15 cellular contexts compared by ENCODE assay signal in the genomic region with DNA sequence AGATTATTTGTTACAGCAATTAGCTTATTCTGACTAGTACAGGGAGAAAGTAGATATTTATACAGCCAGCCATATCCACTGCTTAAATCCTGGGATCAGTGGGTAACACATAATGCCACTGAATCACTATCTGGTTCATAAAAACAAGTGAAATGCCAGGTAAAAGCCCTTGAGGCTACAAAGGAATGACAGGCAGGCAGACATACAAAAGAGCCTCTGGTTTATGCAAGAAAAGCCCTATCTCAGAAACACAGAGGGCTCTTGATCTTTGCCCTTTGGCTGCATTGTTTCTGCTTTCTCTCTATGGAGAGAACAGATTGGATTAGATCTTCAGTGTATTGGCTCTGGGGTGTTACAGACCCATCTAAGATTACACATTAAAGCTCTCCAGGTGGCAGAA.
DNase-seq lines count a peak whose midpoint lies in the region; ATAC-seq, FAIRE-seq and TF ChIP-seq lines count a peak whose summit lies in the region.
"Had no signal": no experiment of that assay in that cellular context is flagged by ENCODE, and none has a peak within 500 bp of the region (broad histone marks: within the 10 kb centered on the region; RNA-seq: fewer than 3 reads in every experiment).

No MANE protein-coding gene starts in this region.

- in situ Hi-C loops in GM13977 (cut with MboI; ENCODE audit: low pct_unique_long_range_greater_than_20kb, low sequenced_read_pairs, unreplicated experiment) = no loop called here

- POLR2A ChIA-PET in WTC11 (lab: Charles Lee) = no interaction called here

- ATAC-seq in WTC11 = peak; percentile 91
- no peak for ATAC-seq in stimulated activated memory B cell treated with anti-CD40 and anti-IgM and Interleukin-4, amounts not matched to agents 10 μg/mL and 1 μg/mL and 100 μg/mL, for 72 hours
- ATAC-seq: activated CD8-positive, alpha-beta memory T cell treated with anti-CD3 and anti-CD28 coated beads, Interleukin-2, amount 10 ng/mL, durations not matched to agents 7 days and 5 days; left lobe of liver had no signal

- H4K20me1 ChIP-seq in Karpas-422 (ENCODE audit: insufficient read depth, low read depth, low read length) = no peaks in the 10 kb centered on the region

- no peak overlapping the region for H3K27ac Mint-ChIP-seq in WTC11
- H3K27ac Mint-ChIP-seq in stimulated activated memory B cell treated with anti-CD40 and anti-IgM and Interleukin-4, amounts not matched to agents 10 μg/mL and 1 μg/mL and 100 μg/mL, for 72 hours = no peak overlapping the region
- H3K27ac Mint-ChIP-seq: activated CD8-positive, alpha-beta memory T cell treated with anti-CD3 and anti-CD28 coated beads, Interleukin-2, amount 10 ng/mL, durations not matched to agents 7 days and 5 days; naive B cell had no signal

- H3K27ac ChIP-seq in Karpas-422 (ENCODE audit: low read length) = no peak overlapping the region
- H3K27ac ChIP-seq: tibial nerve had no signal

- H3K4me3 ChIP-seq in Karpas-422 (ENCODE audit: low read length) = no peak overlapping the region
- H3K4me3 ChIP-seq: tibial nerve had no signal

- no peaks in the 10 kb centered on the region for H3K4me1 ChIP-seq in Karpas-422 (ENCODE audit: low read length)
- H3K4me1 ChIP-seq: tibial nerve had no signal

- H3K36me3 ChIP-seq in Karpas-422 (ENCODE audit: insufficient read depth, low read length) = no peaks in the 10 kb centered on the region
- H3K36me3 ChIP-seq: tibial nerve had no signal

- no peak for TF ChIP-seq CTCF in WTC11 (IDR thresholded peaks at IDR 0.05)
- TF ChIP-seq CTCF in GM13977 (IDR thresholded peaks at IDR 0.05; ENCODE audit: extremely low read depth, insufficient read depth, missing control alignments) = no peak
- no peak for TF ChIP-seq CTCF in D721Med (IDR thresholded peaks at IDR 0.05; ENCODE audit: insufficient read depth, missing control alignments)

- H3K9ac ChIP-seq in Karpas-422 (ENCODE audit: low read length) = no peak overlapping the region

- peaks cover 7% of the 10 kb centered on the region for H3K9me3 Mint-ChIP-seq in WTC11
- no peaks in the 10 kb centered on the region for H3K9me3 Mint-ChIP-seq in stimulated activated memory B cell treated with anti-CD40 and anti-IgM and Interleukin-4, amounts not matched to agents 10 μg/mL and 1 μg/mL and 100 μg/mL, for 72 hours

- 0 out of 2 replicates have a peak, but pooled peaks cover 3% of the 10 kb centered on the region for H3K36me3 Mint-ChIP-seq in WTC11
- no peaks in the 10 kb centered on the region for H3K36me3 Mint-ChIP-seq in stimulated activated memory B cell treated with anti-CD40 and anti-IgM and Interleukin-4, amounts not matched to agents 10 μg/mL and 1 μg/mL and 100 μg/mL, for 72 hours
- H3K36me3 Mint-ChIP-seq: activated CD8-positive, alpha-beta memory T cell treated with anti-CD3 and anti-CD28 coated beads, Interleukin-2, amount 10 ng/mL, durations not matched to agents 7 days and 5 days; naive B cell had no signal

- H3K9me2 ChIP-seq in Karpas-422 (replicated peaks; ENCODE audit: insufficient read depth, low read length) = no peaks in the 10 kb centered on the region; the same call in 1 of the 2 replicates

- CTCF ChIA-PET in WTC11 (lab: Charles Lee) = interaction anchor here (0.8 kb wide), 1 partner anchor 97 kb away, joined by 3 read pairs; no protein-coding TSS in a partner anchor

- DNase-seq in DMS53 (lab: John Stamatoyannopoulos, UW) = peak; percentile 50
- peak; percentile 71 for DNase-seq in NCI-H146 (lab: John Stamatoyannopoulos, UW)
- no peak for DNase-seq in WTC11 (ENCODE audit: low spot score)
- peak; percentile 80 for DNase-seq in islet precursor cell
- DNase-seq in Karpas-422 = no peak
- no peak for DNase-seq in GM13977 (ENCODE audit: low spot score)
- DNase-seq in D721Med (ENCODE audit: insufficient read length, low spot score) = no peak
- DNase-seq: activated CD8-positive, alpha-beta memory T cell treated with anti-CD3 and anti-CD28 coated beads, Interleukin-2, amount 10 ng/mL, durations not matched to agents 7 days and 5 days; activated gamma-delta T cell treated with Interleukin-2 at 50 U/mL for 16 hours; glutamatergic neuron; naive B cell; NCI-H1048 had no signal

- no peaks in the 10 kb centered on the region; the same call in 1 of the 2 replicates for H3K27me3 ChIP-seq in Karpas-422 (ENCODE audit: low read length)
- H3K27me3 ChIP-seq: tibial nerve had no signal

- H2AFZ ChIP-seq in Karpas-422 (ENCODE audit: low read length) = no peak overlapping the region

- H3K4me1 Mint-ChIP-seq in WTC11 = peaks cover 13% of the 10 kb centered on the region
- no peaks in the 10 kb centered on the region for H3K4me1 Mint-ChIP-seq in stimulated activated memory B cell treated with anti-CD40 and anti-IgM and Interleukin-4, amounts not matched to agents 10 μg/mL and 1 μg/mL and 100 μg/mL, for 72 hours
- H3K4me1 Mint-ChIP-seq: naive B cell had no signal

- H3K4me3 Mint-ChIP-seq in WTC11 = no peak overlapping the region
- no peak overlapping the region for H3K4me3 Mint-ChIP-seq in stimulated activated memory B cell treated with anti-CD40 and anti-IgM and Interleukin-4, amounts not matched to agents 10 μg/mL and 1 μg/mL and 100 μg/mL, for 72 hours
- H3K4me3 Mint-ChIP-seq: activated CD8-positive, alpha-beta memory T cell treated with anti-CD3 and anti-CD28 coated beads, Interleukin-2, amount 10 ng/mL, durations not matched to agents 7 days and 5 days; naive B cell had no signal

- no peak for FAIRE-seq in D721Med (lab: Jason Lieb, UNC)

- peaks cover 74% of the 10 kb centered on the region for H3K27me3 Mint-ChIP-seq in WTC11 (ENCODE audit: low read depth)
- H3K27me3 Mint-ChIP-seq in stimulated activated memory B cell treated with anti-CD40 and anti-IgM and Interleukin-4, amounts not matched to agents 10 μg/mL and 1 μg/mL and 100 μg/mL, for 72 hours = no peaks in the 10 kb centered on the region
- H3K27me3 Mint-ChIP-seq: activated CD8-positive, alpha-beta memory T cell treated with anti-CD3 and anti-CD28 coated beads, Interleukin-2, amount 10 ng/mL, durations not matched to agents 7 days and 5 days had no signal

- H3K9me3 ChIP-seq in Karpas-422 (ENCODE audit: low read length) = no peaks in the 10 kb centered on the region
- H3K9me3 ChIP-seq: tibial nerve had no signal

- H3K4me2 ChIP-seq in Karpas-422 (ENCODE audit: low read depth, low read length, poor library complexity, severe bottlenecking) = no peak overlapping the region

- H3K79me2 ChIP-seq in Karpas-422 (ENCODE audit: low read length) = no peaks in the 10 kb centered on the region

TF ChIP-seq in WTC11, 78 proteins besides CTCF, POLR2A, EP300 and RAD21:
- TF ChIP-seq FOXP1 (CRISPR knock-in tag; IDR thresholded peaks at IDR 0.05; ENCODE audit: borderline replicate concordance) (no peak), NFATC4 (CRISPR knock-in tag; IDR thresholded peaks at IDR 0.05) (no peak), NR3C1 (CRISPR knock-in tag; conservative IDR thresholded peaks at IDR 0.05; ENCODE audit: low read depth) (no peak), ARID4B (CRISPR knock-in tag; IDR thresholded peaks at IDR 0.05; ENCODE audit: borderline replicate concordance) (no peak), ETV6 (CRISPR knock-in tag; IDR thresholded peaks at IDR 0.05) (no peak), ZSCAN18 (CRISPR knock-in tag; IDR thresholded peaks at IDR 0.05) (no peak), CBFB (CRISPR knock-in tag; IDR thresholded peaks at IDR 0.05; ENCODE audit: low read depth) (no peak), ZMAT4 (CRISPR knock-in tag; IDR thresholded peaks at IDR 0.05) (no peak)
TF ChIP-seq in WTC11: peak in this region for 0.

Comparison
In these comparisons a context has a peak if more than half of its experiments do, and no peak if none do; other contexts are left out.
1. DNase-seq: peak in DMS53 (single experiment), NCI-H146 (single experiment) and islet precursor cell (single experiment); none in WTC11 (single experiment), Karpas-422 (single experiment), GM13977 (single experiment) and D721Med (single experiment).